14 cellular contexts compared by ENCODE assay signal in the genomic region with DNA sequence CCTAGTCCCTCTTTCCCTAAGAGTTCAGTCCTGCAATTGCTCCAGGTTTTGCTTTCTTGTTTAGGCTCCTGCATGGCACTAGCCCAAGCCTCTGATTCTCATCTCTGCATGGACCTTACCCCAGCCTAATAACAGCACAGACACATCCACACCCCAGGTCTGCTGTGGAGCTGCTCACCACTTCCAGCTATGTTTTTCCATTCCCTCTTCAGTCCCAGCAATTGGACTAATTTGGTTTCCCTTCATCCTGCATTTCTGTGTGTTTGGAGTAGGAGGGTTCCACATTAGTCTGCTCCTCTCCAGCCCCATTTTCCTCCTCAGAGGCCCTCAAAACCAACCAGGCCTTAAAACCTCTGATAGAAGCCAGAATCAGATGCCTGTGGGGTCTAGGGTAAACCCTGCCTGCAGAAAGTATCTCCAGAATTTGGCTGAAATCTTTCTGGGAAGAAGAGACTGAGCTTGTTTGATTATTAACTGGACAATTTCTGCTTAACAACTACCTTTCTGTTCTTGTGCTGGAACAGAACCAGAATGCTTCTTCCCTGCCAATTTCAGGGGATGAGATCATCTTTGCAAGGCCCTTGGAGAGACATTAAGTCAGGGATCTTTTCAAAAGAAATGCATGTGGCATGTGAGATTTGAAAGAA.
DNase-seq lines count a peak whose midpoint lies in the region; ATAC-seq lines count a peak whose summit lies in the region.
"Had no signal": no experiment of that assay in that cellular context is flagged by ENCODE, and none has a peak within 500 bp of the region (broad histone marks: within the 10 kb centered on the region; RNA-seq: fewer than 3 reads in every experiment).

No MANE protein-coding gene starts in this region.

- no peaks in the 10 kb centered on the region for H3K27me3 ChIP-seq in adipocyte (replicated peaks; ENCODE audit: control insufficient read depth, insufficient read depth, low read length)

- H3K4me3 ChIP-seq in adipocyte (ENCODE audit: low read length), result no peak overlapping the region

- no peak overlapping the region for H3K9ac ChIP-seq in adipocyte (ENCODE audit: low read length)

- peaks cover 33% of the 10 kb centered on the region for H3K4me1 ChIP-seq in adipocyte (ENCODE audit: control insufficient read depth, insufficient read depth, low read length)

- DNase-seq in GM03348 (ENCODE audit: low spot score) (peak; percentile 59), adipocyte (ENCODE audit: low read depth) (peak; percentile 56), globus pallidus (ENCODE audit: low spot score) (peak; percentile 32), renal cortical epithelial cell (ENCODE audit: low read depth) (peak; percentile 90), hypothalamus (lab: John Stamatoyannopoulos, UW) (no peak), SKM-1 treated with dmso at 0.1 percent for 144 hours (lab: John Stamatoyannopoulos, UW; ENCODE audit: unreplicated experiment) (no peak)
- DNase-seq in central memory CD4-positive, alpha-beta T cell, result no peak
- DNase-seq: activated CD4-positive, alpha-beta T cell treated with anti-CD3 and anti-CD28 coated beads, Interleukin-2, amount 50 U/mL, for 1 hour; activated effector memory CD4-positive, alpha-beta T cell treated with Interleukin-2 at 50 U/mL for 16 hours; CD4-positive, alpha-beta T cell; NCI-H146; NK-92 treated with Interleukin-12 subunit alpha and Interleukin-12 subunit beta, amount 100 ng/mL, for 24 hours; stimulated activated CD8-positive, alpha-beta memory T cell treated with anti-CD3 and anti-CD28 coated beads, Interleukin-4, amount 100 ng/mL, for 48 hours had no signal

- no peaks in the 10 kb centered on the region for H3K9me3 ChIP-seq in adipocyte (ENCODE audit: control insufficient read depth, low read length)

- no peak for ATAC-seq in HG02973 (IDR thresholded peaks at IDR 0.05; ENCODE audit: unreplicated experiment)

- H3K36me3 ChIP-seq in adipocyte (ENCODE audit: control insufficient read depth, insufficient read depth, low read length, severe bottlenecking), result no peaks in the 10 kb centered on the region

Comparison
In these comparisons a context has a peak if more than half of its experiments do, and no peak if none do; other contexts are left out.
1. DNase-seq: peak in GM03348 (single experiment), adipocyte (single experiment), globus pallidus (single experiment) and renal cortical epithelial cell (single experiment); none in central memory CD4-positive, alpha-beta T cell (single experiment), hypothalamus (0 of 51) and SKM-1 treated with dmso at 0.1 percent for 144 hours (single experiment).